2 cellular contexts compared by ENCODE assay signal in genomic region chr3:41762867-41763266, GRCh38.
DNase-seq lines count a peak whose midpoint lies in the region; ATAC-seq, FAIRE-seq and TF ChIP-seq lines count a peak whose summit lies in the region.
"Not testable (repeated sequence)": the region's sequence is repeated elsewhere in the genome, so short reads cannot be mapped to it uniquely, and the experiment has no call there.

No MANE protein-coding gene starts in this region.

- H3K27me3 ChIP-seq in K562 (ENCODE audit: control insufficient read depth in 2 of 2, insufficient read depth in 2 of 2, low read length in 2 of 2); mesendoderm (ENCODE audit: insufficient read depth, low read length, poor library complexity): not testable (repeated sequence)

- not testable (repeated sequence) for ATAC-seq in K562

- not testable (repeated sequence) for BruUV-seq in K562 (replicated peaks; lab: Mats Ljungman, UMichigan)

- H3K4me1 ChIP-seq in K562 (replicated peaks in 1 of 2; ENCODE audit: control insufficient read depth in 2 of 2, insufficient read depth in 2 of 2, low read length in 2 of 2); mesendoderm (ENCODE audit: control insufficient read depth, low read depth, low read length): not testable (repeated sequence)

- DNase-seq in K562 (ENCODE audit: extremely low read depth in 1 of 4, low spot score in 3 of 4) (peak in 1 of 4 experiments; percentile 17), mesendoderm (peak; percentile 45)

- H3K79me2 ChIP-seq in K562 (ENCODE audit: control insufficient read depth, insufficient read depth, low read length); mesendoderm (ENCODE audit: control insufficient read depth, insufficient read depth, low read length): not testable (repeated sequence)

- not testable (repeated sequence) for TF ChIP-seq EP300 in K562 (IDR thresholded peaks at IDR 0.05; ENCODE audit: low read length)

- H2AK5ac ChIP-seq in mesendoderm (ENCODE audit: low read length) = not testable (repeated sequence)

- H4K20me1 ChIP-seq in K562 (replicated peaks; ENCODE audit: control insufficient read depth, insufficient read depth, low read length) = not testable (repeated sequence)

- H3K9ac ChIP-seq in K562 (ENCODE audit: insufficient read depth in 1 of 2, low read depth in 2 of 2, low read length in 2 of 2); mesendoderm (ENCODE audit: low read length): not testable (repeated sequence)

- POLR2A ChIA-PET in K562 (lab: Yijun Ruan, JAX) = interaction anchor here (0.6 to 1.1 kb wide), 4 partner anchors 10 to 250 kb away, joined by 3 read pairs; no protein-coding TSS in a partner anchor

- not testable (repeated sequence) for FAIRE-seq in K562 (lab: Jason Lieb, UNC)

- H4K8ac ChIP-seq in mesendoderm (ENCODE audit: low read depth, low read length) = not testable (repeated sequence)

- H3K18ac ChIP-seq in mesendoderm (ENCODE audit: low read length) = not testable (repeated sequence)

- not testable (repeated sequence) for H3K4me3 ChIP-seq in K562; mesendoderm (ENCODE audit: low read length)

- not testable (repeated sequence) for H2BK15ac ChIP-seq in mesendoderm (replicated peaks; ENCODE audit: low read depth)

- WGBS in K562 (ENCODE audit: insufficient coverage, low coverage, missing lambda C conversion rate) = 0% methylated on average over 7 of the region's 7 CpGs
- WGBS in mesendoderm (ENCODE audit: extremely low coverage, insufficient coverage, low lambda C conversion rate) = no CpG with 5 or more reads among the region's 7 CpGs

- H3K79me1 ChIP-seq in mesendoderm (ENCODE audit: low read length) = not testable (repeated sequence)

- not testable (repeated sequence) for H3K36me3 ChIP-seq in K562 (ENCODE audit: control insufficient read depth, insufficient read depth, low read length); mesendoderm (ENCODE audit: control insufficient read depth, insufficient read depth, low read length)

- H3K23ac ChIP-seq in mesendoderm (ENCODE audit: low read length) = not testable (repeated sequence)

- not testable (repeated sequence) for H3K4ac ChIP-seq in mesendoderm (ENCODE audit: low read depth, low read length)

- H2BK120ac ChIP-seq in mesendoderm (ENCODE audit: low read depth, low read length) = not testable (repeated sequence)

- CTCF ChIA-PET in K562 (lab: Yijun Ruan, JAX; ENCODE audit: low intra/inter-chr PET ratio) = not testable (repeated sequence)

- H3K9me3 ChIP-seq in K562 (replicated peaks; ENCODE audit: control insufficient read depth, insufficient read depth, low read depth, low read length) = not testable (repeated sequence)

- H2BK5ac ChIP-seq in mesendoderm (ENCODE audit: low read length) = not testable (repeated sequence)

- TF ChIP-seq RAD21 in K562 (CRISPR knock-in tag; conservative IDR thresholded peaks at IDR 0.05 in 1 of 2, IDR thresholded peaks at IDR 0.05 in 1 of 2) = not testable (repeated sequence)

- in situ Hi-C loops in K562 (cut with MboI) = not testable (repeated sequence)

- H3K56ac ChIP-seq in mesendoderm (ENCODE audit: low read length) = not testable (repeated sequence)

- H3K4me2 ChIP-seq in K562 (ENCODE audit: insufficient read depth, low read length) = peak overlapping the region; percentile 38; the same call in 1 of the 2 replicates
- H3K4me2 ChIP-seq in mesendoderm (ENCODE audit: low read length) = not testable (repeated sequence)

- not testable (repeated sequence) for H2AFZ ChIP-seq in K562 (ENCODE audit: low read depth, low read length)

- intact Hi-C loops in K562 (cut with micrococcal nuclease) = not testable (repeated sequence)

- H3K9me1 ChIP-seq in K562 (ENCODE audit: control insufficient read depth, insufficient read depth, low read length) = not testable (repeated sequence)

- not testable (repeated sequence) for H3K27ac ChIP-seq in K562 (ENCODE audit: extremely low read depth, low read depth, low read length); mesendoderm (ENCODE audit: low read depth, low read length)

- H4K5ac ChIP-seq in mesendoderm (ENCODE audit: low read length) = not testable (repeated sequence)

- not testable (repeated sequence) for TF ChIP-seq CTCF in K562 (IDR thresholded peaks at IDR 0.05 in 2 of 3, conservative IDR thresholded peaks at IDR 0.05 in 1 of 3; ENCODE audit: insufficient read depth in 2 of 3, low read depth in 1 of 3, low read length in 3 of 3)

- TF ChIP-seq POLR2A in K562 (conservative IDR thresholded peaks at IDR 0.05) = not testable (repeated sequence)

TF ChIP-seq in K562, 482 proteins besides CTCF, POLR2A, EP300 and RAD21:
- TF ChIP-seq POLR2AphosphoS5 (IDR thresholded peaks at IDR 0.05; ENCODE audit: control insufficient read depth, insufficient read depth, low read depth, low read length) (0 out of 2 replicates have a peak, but pooled peaks have one; percentile 24), TEAD4 (IDR thresholded peaks at IDR 0.05; ENCODE audit: low read length) (peak; percentile 57), CBFA2T2 (conservative IDR thresholded peaks at IDR 0.05) (peak; percentile 41), CBFA2T3 (IDR thresholded peaks at IDR 0.05) (peak; percentile 70), ARID1B (IDR thresholded peaks at IDR 0.05) (0 out of 2 replicates have a peak, but pooled peaks have one; percentile 23), TAL1 (IDR thresholded peaks at IDR 0.05) (peak; percentile 45; the same call in 1 of the 2 replicates), BHLHE40 (IDR thresholded peaks at IDR 0.05; ENCODE audit: low read length) (peak; percentile 19; the same call in 1 of the 2 replicates)
- not testable (repeated sequence) for TF ChIP-seq TEAD4 (CRISPR knock-in tag; IDR thresholded peaks at IDR 0.05; ENCODE audit: borderline replicate concordance)
TF ChIP-seq in K562: peak in this region for 7; not testable (repeated sequence) for 475.
